ENCODE assay signal across 24 cellular contexts in the genomic region with DNA sequence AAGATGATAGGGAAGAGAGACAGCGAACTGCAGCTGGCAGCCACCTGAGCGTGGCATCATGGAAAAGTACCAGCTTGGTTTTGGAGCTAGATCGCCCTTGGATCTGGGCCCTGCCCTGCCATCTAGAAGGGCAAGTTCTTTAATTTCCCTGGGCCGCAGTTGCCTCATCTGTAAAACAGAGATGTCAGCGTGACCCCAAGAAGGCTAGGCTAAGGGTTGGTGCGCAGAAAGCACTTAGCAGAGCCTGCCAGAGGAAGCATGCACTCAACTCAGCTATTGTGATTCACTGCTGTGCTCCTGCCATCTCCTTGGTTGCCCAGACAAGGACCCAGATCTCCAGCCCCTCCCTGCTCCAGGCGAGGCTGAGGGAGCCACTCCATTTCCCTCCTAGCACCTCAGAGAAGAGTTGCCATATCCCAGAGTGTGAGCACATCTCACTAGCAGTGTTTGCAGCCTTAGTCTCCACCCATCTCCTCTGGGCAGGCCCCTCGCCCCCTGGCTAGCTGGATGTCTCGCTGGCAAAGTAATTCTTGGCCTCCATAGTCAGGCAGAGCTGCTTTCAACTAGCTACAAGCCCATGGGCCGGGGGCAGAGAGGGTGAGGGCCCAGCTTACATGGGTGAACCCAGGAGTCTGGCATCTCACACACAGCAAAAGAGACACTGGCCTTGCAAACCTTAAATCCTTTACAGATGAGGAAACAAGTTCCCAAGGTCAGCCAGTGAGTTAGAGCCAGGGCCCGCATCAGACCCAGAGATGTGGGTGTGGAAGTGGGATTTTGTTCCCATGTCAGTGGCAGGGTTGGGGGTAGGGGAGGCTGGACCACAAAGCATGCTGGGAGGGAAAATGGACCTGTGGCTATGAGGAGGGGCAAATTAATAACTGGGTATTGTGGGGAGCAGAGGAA.
DNase-seq lines count a peak whose midpoint lies in the region; ATAC-seq, FAIRE-seq and TF ChIP-seq lines count a peak whose summit lies in the region.
"Had no signal": no experiment of that assay in that cellular context is flagged by ENCODE, and none has a peak within 500 bp of the region (broad histone marks: within the 10 kb centered on the region; RNA-seq: fewer than 3 reads in every experiment).

No MANE protein-coding gene starts in this region.

- no peak overlapping the region for H2AFZ ChIP-seq in keratinocyte (ENCODE audit: control insufficient read depth, low read length)

- peaks cover 2% of the 10 kb centered on the region for H3K27me3 ChIP-seq in keratinocyte (ENCODE audit: control insufficient read depth, extremely low read depth, insufficient read depth, low read length)
- H3K27me3 ChIP-seq: uterus had no signal

- H4K20me1 ChIP-seq in keratinocyte (ENCODE audit: control insufficient read depth, extremely low read depth, insufficient read depth, low read length), result no peaks in the 10 kb centered on the region
- H4K20me1 ChIP-seq: BLaER1 treated with 17β-estradiol and CSF1 and Interleukin-3, amounts not matched to agents 10 nM and 100 nM had no signal

- H3K36me3 ChIP-seq in keratinocyte (ENCODE audit: control insufficient read depth in 2 of 2, extremely low read depth in 1 of 2, insufficient read depth in 2 of 2, low read length in 2 of 2), result no peaks in the 10 kb centered on the region
- H3K36me3 ChIP-seq: BLaER1 treated with 17β-estradiol and CSF1 and Interleukin-3, amounts not matched to agents 10 nM and 100 nM; uterus had no signal

- in situ Hi-C loops in KBM-7 (cut with MboI; ENCODE audit: low pct_unique_long_range_greater_than_20kb, low sequenced_read_pairs), result no loop called here

- no peaks in the 10 kb centered on the region for H3K9me3 Mint-ChIP-seq in activated T-cell treated with anti-CD3 and anti-CD28 coated beads, Interleukin-2, amount 50 U/mL, for 24 hours
- peaks cover 0 to 3% of the 10 kb centered on the region in 2 donors for H3K9me3 Mint-ChIP-seq in activated T-cell treated with anti-CD3 and anti-CD28 coated beads, Interleukin-2, amount 50 U/mL, for 72 hours
- H3K9me3 Mint-ChIP-seq in type B pancreatic cell, result no peaks in the 10 kb centered on the region
- H3K9me3 Mint-ChIP-seq in HFFc6, result peaks cover 6% of the 10 kb centered on the region; the same call in 1 of the 2 replicates
- H3K9me3 Mint-ChIP-seq: mesothelial cell of epicardium; natural killer cell treated with Interleukin-12 subunit alpha and Interleukin-12 subunit beta and Interleukin-15 and Interleukin-18, amount 100 ng/mL, for 72 hours had no signal

- H3K9ac ChIP-seq in keratinocyte (ENCODE audit: control insufficient read depth, extremely low read depth, insufficient read depth, low read length), result no peak overlapping the region
- H3K9ac ChIP-seq: BLaER1 treated with 17β-estradiol and CSF1 and Interleukin-3, amounts not matched to agents 10 nM and 100 nM had no signal

- H3K79me2 ChIP-seq in keratinocyte (ENCODE audit: control insufficient read depth, insufficient read depth, low read length), result no peaks in the 10 kb centered on the region

- no peaks in the 10 kb centered on the region for H3K4me1 Mint-ChIP-seq in activated T-cell treated with anti-CD3 and anti-CD28 coated beads, Interleukin-2, amount 50 U/mL, for 24 hours (ENCODE audit: low read depth)
- no peaks in the 10 kb centered on the region for H3K4me1 Mint-ChIP-seq in activated T-cell treated with anti-CD3 and anti-CD28 coated beads, Interleukin-2, amount 50 U/mL, for 72 hours (ENCODE audit: low read depth)
- H3K4me1 Mint-ChIP-seq in type B pancreatic cell (ENCODE audit: unreplicated experiment) (peaks cover 30% of the 10 kb centered on the region), HFFc6 (ENCODE audit: low read depth) (peaks cover 21% of the 10 kb centered on the region)

- no peaks in the 10 kb centered on the region for H3K9me3 ChIP-seq in keratinocyte (ENCODE audit: control insufficient read depth, low read depth, low read length)
- H3K9me3 ChIP-seq: uterus had no signal

- peak overlapping the region; percentile 67 for H3K27ac ChIP-seq in angular gyrus (ENCODE audit: low read depth, low read length)
- no peak overlapping the region for H3K27ac ChIP-seq in keratinocyte (ENCODE audit: control insufficient read depth, insufficient read depth, low read length)
- H3K27ac ChIP-seq: BLaER1 treated with 17β-estradiol and CSF1 and Interleukin-3, amounts not matched to agents 10 nM and 100 nM; HL-60 had no signal

- H3K4me2 ChIP-seq in keratinocyte (ENCODE audit: control insufficient read depth, extremely low read depth, insufficient read depth, low read depth, low read length), result no peak overlapping the region

- no peak overlapping the region for H3K4me3 ChIP-seq in keratinocyte (ENCODE audit: control insufficient read depth in 2 of 3, extremely low read depth in 1 of 3, insufficient read depth in 2 of 3, low read depth in 1 of 3, low read length in 3 of 3)
- H3K4me3 ChIP-seq: BLaER1 treated with 17β-estradiol and CSF1 and Interleukin-3, amounts not matched to agents 10 nM and 100 nM; uterus had no signal

- no peak overlapping the region for H3K27ac Mint-ChIP-seq in activated T-cell treated with anti-CD3 and anti-CD28 coated beads, Interleukin-2, amount 50 U/mL, for 24 hours
- no peak overlapping the region for H3K27ac Mint-ChIP-seq in activated T-cell treated with anti-CD3 and anti-CD28 coated beads, Interleukin-2, amount 50 U/mL, for 72 hours
- H3K27ac Mint-ChIP-seq in type B pancreatic cell (no peak overlapping the region), HFFc6 (no peak overlapping the region)
- H3K27ac Mint-ChIP-seq: mesothelial cell of epicardium; natural killer cell treated with Interleukin-12 subunit alpha and Interleukin-12 subunit beta and Interleukin-15 and Interleukin-18, amount 100 ng/mL, for 72 hours; progenitor cell of endocrine pancreas had no signal

- TF ChIP-seq CTCF in keratinocyte (optimal IDR thresholded peaks at IDR 0.05 in 1 of 3, IDR thresholded peaks at IDR 0.05 in 1 of 3, conservative IDR thresholded peaks at IDR 0.05 in 1 of 3; ENCODE audit: extremely low read depth in 1 of 3, insufficient read depth in 2 of 3, low read length in 3 of 3) (no peak), type B pancreatic cell (conservative IDR thresholded peaks at IDR 0.05) (no peak), HFFc6 (IDR thresholded peaks at IDR 0.05) (no peak)

- peaks cover 30% of the 10 kb centered on the region for H3K27me3 Mint-ChIP-seq in activated T-cell treated with anti-CD3 and anti-CD28 coated beads, Interleukin-2, amount 50 U/mL, for 24 hours
- peaks cover 16% of the 10 kb centered on the region for H3K27me3 Mint-ChIP-seq in activated T-cell treated with anti-CD3 and anti-CD28 coated beads, Interleukin-2, amount 50 U/mL, for 72 hours (ENCODE audit: low read depth)
- peaks cover 39% of the 10 kb centered on the region for H3K27me3 Mint-ChIP-seq in type B pancreatic cell
- peaks cover 68% of the 10 kb centered on the region for H3K27me3 Mint-ChIP-seq in HFFc6 (ENCODE audit: insufficient read depth)

- H3K9me1 ChIP-seq in keratinocyte (ENCODE audit: control insufficient read depth, extremely low read depth, insufficient read depth, low read length), result no peaks in the 10 kb centered on the region

- peak; percentile 23 for FAIRE-seq in keratinocyte (lab: Jason Lieb, UNC)
- FAIRE-seq: GM18507, TTC549 had no signal

- H3K4me1 ChIP-seq in keratinocyte (ENCODE audit: control insufficient read depth, extremely low read depth, insufficient read depth, low read length), result peaks cover 39% of the 10 kb centered on the region
- H3K4me1 ChIP-seq: uterus had no signal

- dilution Hi-C loops in keratinocyte (cut with MboI; ENCODE audit: extremely low pct_ligation_motif_present, low sequenced_read_pairs), result no loop called here

- DNase-seq in activated T-cell treated with anti-CD3 and anti-CD28 coated beads, Interleukin-2, amount 50 U/mL, for 24 hours, result peak; percentile 23
- DNase-seq in activated T-cell treated with anti-CD3 and anti-CD28 coated beads, Interleukin-2, amount 50 U/mL, for 72 hours, result no peak
- DNase-seq in keratinocyte (ENCODE audit: low read depth, low spot score) (no peak), type B pancreatic cell (ENCODE audit: extremely low spot score, unreplicated experiment) (peak; percentile 40), KBM-7 (no peak), HFFc6 (no peak)
- DNase-seq: activated CD4-positive, alpha-beta T cell treated with anti-CD3 and anti-CD28 coated beads for 48 hours; Calu3; caudate nucleus; erythroblast; NCI-H1436; NCI-H69; Right ventricle myocardium superior; stimulated activated CD4-positive, alpha-beta T cell treated with anti-CD3 and anti-CD28 coated beads, Interleukin-4, amount 100 ng/mL, for 24 hours had no signal

- H3K4me3 Mint-ChIP-seq in activated T-cell treated with anti-CD3 and anti-CD28 coated beads, Interleukin-2, amount 50 U/mL, for 24 hours, result no peak overlapping the region
- no peak overlapping the region for H3K4me3 Mint-ChIP-seq in activated T-cell treated with anti-CD3 and anti-CD28 coated beads, Interleukin-2, amount 50 U/mL, for 72 hours
- H3K4me3 Mint-ChIP-seq in type B pancreatic cell, result no peak overlapping the region
- H3K4me3 Mint-ChIP-seq in HFFc6, result no peak overlapping the region
- H3K4me3 Mint-ChIP-seq: mesothelial cell of epicardium; natural killer cell treated with Interleukin-12 subunit alpha and Interleukin-12 subunit beta and Interleukin-15 and Interleukin-18, amount 100 ng/mL, for 72 hours had no signal

- no peaks in the 10 kb centered on the region for H3K36me3 Mint-ChIP-seq in activated T-cell treated with anti-CD3 and anti-CD28 coated beads, Interleukin-2, amount 50 U/mL, for 24 hours (ENCODE audit: low read depth)
- H3K36me3 Mint-ChIP-seq in activated T-cell treated with anti-CD3 and anti-CD28 coated beads, Interleukin-2, amount 50 U/mL, for 72 hours (ENCODE audit: insufficient read depth in 2 of 2), result no peaks in the 10 kb centered on the region
- H3K36me3 Mint-ChIP-seq in type B pancreatic cell (no peaks in the 10 kb centered on the region), HFFc6 (ENCODE audit: low read depth) (no peaks in the 10 kb centered on the region; the same call in 1 of the 2 replicates)
- H3K36me3 Mint-ChIP-seq: mesothelial cell of epicardium; natural killer cell treated with Interleukin-12 subunit alpha and Interleukin-12 subunit beta and Interleukin-15 and Interleukin-18, amount 100 ng/mL, for 72 hours had no signal

- no peak for ATAC-seq in activated T-cell treated with anti-CD3 and anti-CD28 coated beads, Interleukin-2, amount 50 U/mL, for 72 hours (replicated peaks in 1 of 2)
- ATAC-seq in HG03469 (IDR thresholded peaks at IDR 0.05; ENCODE audit: unreplicated experiment), result no peak
- ATAC-seq: natural killer cell treated with Interleukin-12 subunit alpha and Interleukin-12 subunit beta and Interleukin-15 and Interleukin-18, amount 100 ng/mL, for 72 hours had no signal

Comparison
In these comparisons a context has a peak if more than half of its experiments do, and no peak if none do; other contexts are left out.
1. DNase-seq: peak in activated T-cell treated with anti-CD3 and anti-CD28 coated beads, Interleukin-2, amount 50 U/mL, for 24 hours (single experiment) and type B pancreatic cell (single experiment); none in activated T-cell treated with anti-CD3 and anti-CD28 coated beads, Interleukin-2, amount 50 U/mL, for 72 hours (0 of 2), keratinocyte (single experiment), KBM-7 (single experiment) and HFFc6 (single experiment).